ENCODE assay signal across 8 cellular contexts in the genomic region with DNA sequence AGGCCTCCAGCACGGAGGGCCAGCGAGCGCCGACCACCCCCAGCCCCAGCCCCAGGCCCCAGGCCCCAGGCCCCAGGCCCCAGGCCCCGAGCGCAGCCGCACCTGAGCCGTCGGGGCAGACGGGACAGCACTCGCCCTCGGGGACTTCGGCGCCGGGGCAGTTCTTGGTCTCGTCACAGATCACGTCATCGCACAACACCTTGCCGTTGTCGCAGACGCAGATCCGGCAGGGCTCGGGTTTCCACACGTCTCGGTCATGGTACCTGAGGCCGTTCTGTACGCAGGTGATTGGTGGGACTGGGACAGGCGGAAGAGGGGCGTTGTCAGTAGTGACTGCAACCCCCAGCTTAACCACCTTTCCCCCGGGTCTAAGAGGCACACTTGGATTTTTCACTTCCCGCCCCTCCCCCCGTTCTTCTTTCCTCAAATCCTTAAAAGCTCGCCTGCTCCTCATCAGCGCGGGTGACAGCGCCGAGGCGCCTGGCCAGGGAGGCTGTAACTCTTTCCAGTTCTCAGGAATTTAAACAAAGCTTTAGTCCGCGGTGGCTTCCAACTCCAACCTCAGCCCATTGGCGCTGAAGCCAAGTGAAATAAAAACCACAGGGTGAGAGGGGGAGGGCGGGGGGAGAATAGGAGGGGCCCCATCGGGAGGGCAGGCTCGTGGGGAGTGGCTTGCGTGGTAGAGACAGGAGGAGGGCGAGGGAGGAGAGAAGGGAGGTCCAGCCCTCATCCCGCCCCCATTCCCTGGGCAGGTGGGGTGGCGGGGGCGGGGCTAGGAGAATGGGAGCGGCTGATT. TPM values are rescaled to one million over a fixed set of nuclear protein-coding genes. Genes with fewer than 3 reads are reported as not detected.
DNase-seq lines count a peak whose midpoint lies in the region; ATAC-seq lines count a peak whose summit lies in the region.

No MANE protein-coding gene starts in this region.

- ATAC-seq in HG02943 (IDR thresholded peaks at IDR 0.05; ENCODE audit: low read depth, unreplicated experiment), result peak; percentile 33
- ATAC-seq in HG03097 (IDR thresholded peaks at IDR 0.05; ENCODE audit: low FRiP score, unreplicated experiment), result no peak

- no peak overlapping the region for H3K4me3 ChIP-seq in endocrine pancreas (ENCODE audit: control insufficient read depth, insufficient read depth, low read length)
- peak overlapping the region; percentile 80 for H3K4me3 ChIP-seq in mesodermal cell (ENCODE audit: extremely low read depth, insufficient read depth, low read length, poor library complexity, severe bottlenecking)

- WGBS in mesodermal cell (ENCODE audit: insufficient coverage in 2 of 2), 2 experiments, result 7 to 12% methylated on average over 28 to 30 of the region's 50 CpGs

- H3K9me3 ChIP-seq in endocrine pancreas (ENCODE audit: control insufficient read depth, low read length) (no peaks in the 10 kb centered on the region), mesodermal cell (ENCODE audit: control insufficient read depth, low read length) (no peaks in the 10 kb centered on the region)

- no peaks in the 10 kb centered on the region for H3K4me1 ChIP-seq in endocrine pancreas (ENCODE audit: control insufficient read depth, insufficient read depth, low read length)
- H3K4me1 ChIP-seq in mesodermal cell (ENCODE audit: control insufficient read depth, insufficient read depth, low read length, poor library complexity, severe bottlenecking), result peaks cover 38% of the 10 kb centered on the region

- DNase-seq in Daoy (ENCODE audit: low read depth), result peak; percentile 95
- peak; percentile 29 for DNase-seq in NCI-H524 treated with DMSO at 0.1 percent for 48 hours (lab: John Stamatoyannopoulos, UW)
- DNase-seq in activated CD8-positive, alpha-beta memory T cell treated with anti-CD3 and anti-CD28 coated beads for 1 hour (ENCODE audit: extremely low read depth in 1 of 2, low read depth in 1 of 2), result peak; percentile 35 to 63
- peak; percentile 30 to 39 for DNase-seq in stimulated activated CD8-positive, alpha-beta memory T cell treated with anti-CD3 and anti-CD28 coated beads, Interleukin-15, amount 100 ng/mL, for 4 hours (ENCODE audit: low read depth in 2 of 2)

- no peaks in the 10 kb centered on the region for H3K36me3 ChIP-seq in endocrine pancreas (ENCODE audit: control insufficient read depth, insufficient read depth, low read length)
- peaks cover 47% of the 10 kb centered on the region for H3K36me3 ChIP-seq in mesodermal cell (ENCODE audit: control insufficient read depth, insufficient read depth, low read length)

- peak overlapping the region; percentile 81 for H3K27ac ChIP-seq in mesodermal cell (ENCODE audit: low read depth, low read length, severe bottlenecking)

- peak overlapping the region; percentile 49 for H3K9ac ChIP-seq in endocrine pancreas (ENCODE audit: control insufficient read depth, insufficient read depth, low read length)

- peaks cover 15% of the 10 kb centered on the region for H3K27me3 ChIP-seq in endocrine pancreas (ENCODE audit: control insufficient read depth, insufficient read depth, low read length)

RNA-seq across cellular contexts. Expression of gene COL1A1, which starts 1.6 kb away (rescaled TPM):
- 288 and 336 TPM in 2 replicates for total RNA-seq in Daoy (2014; rRNA removed; shearing (Covaris generic))
- 852 TPM for polyA plus RNA-seq in mesodermal cell (2013, experiment 1 of 2)
- 735 TPM for polyA plus RNA-seq in mesodermal cell (2013, experiment 2 of 2)

RNA-seq across cellular contexts. Expression of gene SGCA, which starts 34.0 kb away (rescaled TPM):
- 0.51 and 1.3 TPM in 2 replicates for total RNA-seq in Daoy (2014; rRNA removed; shearing (Covaris generic))
- polyA plus RNA-seq in mesodermal cell (2013, experiment 1 of 2), result 2.4 TPM
- polyA plus RNA-seq in mesodermal cell (2013, experiment 2 of 2), result 1.3 TPM

RNA-seq across cellular contexts. Expression of gene PPP1R9B, which starts 49.4 kb away (rescaled TPM):
- total RNA-seq in Daoy (2014; rRNA removed; shearing (Covaris generic)), result 28.8 and 36.3 TPM in 2 replicates
- polyA plus RNA-seq in mesodermal cell (2013, experiment 1 of 2), result 45.5 TPM
- 36.7 TPM for polyA plus RNA-seq in mesodermal cell (2013, experiment 2 of 2)

Comparison
In these comparisons a context has a peak if more than half of its experiments do, and no peak if none do; other contexts are left out.
1. DNase-seq: peak in every context shown above with its lines; median percentile 95 in Daoy; 49 in activated CD8-positive, alpha-beta memory T cell treated with anti-CD3 and anti-CD28 coated beads for 1 hour; 34 in stimulated activated CD8-positive, alpha-beta memory T cell treated with anti-CD3 and anti-CD28 coated beads, Interleukin-15, amount 100 ng/mL, for 4 hours; 29 in NCI-H524 treated with DMSO at 0.1 percent for 48 hours.